In genomic region chr9:128097156-128098016, GRCh38 we compare ENCODE assay signal across 10 cellular contexts. TPM values are rescaled to one million over a fixed set of nuclear protein-coding genes. Genes with fewer than 3 reads are reported as not detected.
DNase-seq lines count a peak whose midpoint lies in the region; ATAC-seq and TF ChIP-seq lines count a peak whose summit lies in the region.
"Had no signal": no experiment of that assay in that cellular context is flagged by ENCODE, and none has a peak within 500 bp of the region (broad histone marks: within the 10 kb centered on the region; RNA-seq: fewer than 3 reads in every experiment).

No MANE protein-coding gene starts in this region.

- no peak overlapping the region for H3K4me3 ChIP-seq in left lung

- H3K9me3 ChIP-seq in left lung: no peaks in the 10 kb centered on the region

- H3K36me3 ChIP-seq in left lung: peaks cover 0 to 22% of the 10 kb centered on the region in 2 donors

- peak overlapping the region; percentile 95 for H3K27ac ChIP-seq in adipose tissue (ENCODE audit: low read depth, low read length)
- H3K27ac ChIP-seq in left lung: peak overlapping the region; percentile 91 to 93

- H3K27me3 ChIP-seq in left lung: no peaks in the 10 kb centered on the region

- peaks cover 3% of the 10 kb centered on the region for H3K27me3 Mint-ChIP-seq in HFFc6 (ENCODE audit: insufficient read depth)
- H3K27me3 Mint-ChIP-seq: stimulated activated naive B cell treated with anti-CD40 and anti-IgM and Interleukin-4, amounts not matched to agents 10 μg/mL and 1 μg/mL and 100 μg/mL, for 72 hours had no signal

- ATAC-seq in left lung: no peak
- peak; percentile 9 for ATAC-seq in stimulated activated effector memory CD8-positive, alpha-beta T cell treated with anti-CD3 and anti-CD28 coated beads, Interleukin-12 subunit alpha, Interleukin-12 subunit beta, amount 100 ng/mL, for 72 hours
- no peak for ATAC-seq in HG03045 (IDR thresholded peaks at IDR 0.05; ENCODE audit: unreplicated experiment)

- DNase-seq in HFFc6 (no peak), left lung (peak in 1 of 2 donors; percentile 70), LoVo (ENCODE audit: low spot score) (no peak), mucosa of gallbladder (ENCODE audit: low spot score) (no peak), HEK293T (ENCODE audit: extremely low spot score) (no peak)
- no peak for DNase-seq in stimulated activated effector memory CD8-positive, alpha-beta T cell treated with anti-CD3 and anti-CD28 coated beads, Interleukin-12 subunit alpha, Interleukin-12 subunit beta, amount 100 ng/mL, for 72 hours (ENCODE audit: low spot score in 2 of 2)
- DNase-seq: stimulated activated naive B cell treated with anti-CD40 and anti-IgM and Interleukin-4, amounts not matched to agents 10 μg/mL and 1 μg/mL and 100 μg/mL, for 72 hours had no signal

- H3K4me1 Mint-ChIP-seq in HFFc6 (ENCODE audit: low read depth): peaks cover 75% of the 10 kb centered on the region
- H3K4me1 Mint-ChIP-seq in stimulated activated effector memory CD8-positive, alpha-beta T cell treated with anti-CD3 and anti-CD28 coated beads, Interleukin-12 subunit alpha, Interleukin-12 subunit beta, amount 100 ng/mL, for 72 hours: peaks cover 60% of the 10 kb centered on the region

- intact Hi-C loops in left lung (cut with DNase I): no loop called here

- H3K36me3 Mint-ChIP-seq in HFFc6 (ENCODE audit: low read depth): peaks cover 20% of the 10 kb centered on the region
- peaks cover 11% of the 10 kb centered on the region for H3K36me3 Mint-ChIP-seq in stimulated activated effector memory CD8-positive, alpha-beta T cell treated with anti-CD3 and anti-CD28 coated beads, Interleukin-12 subunit alpha, Interleukin-12 subunit beta, amount 100 ng/mL, for 72 hours

- TF ChIP-seq CTCF in HFFc6 (IDR thresholded peaks at IDR 0.05): no peak
- no peak for TF ChIP-seq CTCF in left lung (IDR thresholded peaks at IDR 0.05)

- H3K4me3 Mint-ChIP-seq in HFFc6: peak overlapping the region; percentile 98; the same call in 1 of the 2 replicates
- no peak overlapping the region for H3K4me3 Mint-ChIP-seq in stimulated activated effector memory CD8-positive, alpha-beta T cell treated with anti-CD3 and anti-CD28 coated beads, Interleukin-12 subunit alpha, Interleukin-12 subunit beta, amount 100 ng/mL, for 72 hours

- POLR2A ChIA-PET in HEK293T (lab: Yijun Ruan, JAX): interaction anchor here (0.7 to 1.1 kb wide), 3 partner anchors 15 to 29 kb away, joined by 3 to 4 read pairs (median 4); partner anchors contain the start of gene SLC25A25

- H3K4me1 ChIP-seq in left lung: peaks cover 62 to 97% of the 10 kb centered on the region in 2 donors

- 86 to 90% (median 87%) methylated on average over 21 of the region's 21 CpGs for WGBS in adipose tissue, 3 donors

- CTCF ChIA-PET in HEK293T (lab: Yijun Ruan, JAX): interaction anchor here (0.5 to 3.4 kb wide), 3 partner anchors 20 to 28 kb away, joined by 3 to 12 read pairs (median 6); no protein-coding TSS in a partner anchor

- peak overlapping the region; percentile 100 for H3K27ac Mint-ChIP-seq in HFFc6
- peak overlapping the region; percentile 21 for H3K27ac Mint-ChIP-seq in stimulated activated effector memory CD8-positive, alpha-beta T cell treated with anti-CD3 and anti-CD28 coated beads, Interleukin-12 subunit alpha, Interleukin-12 subunit beta, amount 100 ng/mL, for 72 hours

- H3K9me3 Mint-ChIP-seq in HFFc6: no peaks in the 10 kb centered on the region
- H3K9me3 Mint-ChIP-seq in stimulated activated effector memory CD8-positive, alpha-beta T cell treated with anti-CD3 and anti-CD28 coated beads, Interleukin-12 subunit alpha, Interleukin-12 subunit beta, amount 100 ng/mL, for 72 hours: no peaks in the 10 kb centered on the region
- H3K9me3 Mint-ChIP-seq: stimulated activated naive B cell treated with anti-CD40 and anti-IgM and Interleukin-4, amounts not matched to agents 10 μg/mL and 1 μg/mL and 100 μg/mL, for 72 hours had no signal

TF ChIP-seq in HEK293T, 16 proteins besides CTCF, POLR2A, EP300 and RAD21:
- TF ChIP-seq ARNT (IDR thresholded peaks at IDR 0.05) (no peak), HDGF (IDR thresholded peaks at IDR 0.05; ENCODE audit: borderline replicate concordance) (no peak), L3MBTL2 (conservative IDR thresholded peaks at IDR 0.05) (no peak), TARDBP (IDR thresholded peaks at IDR 0.05) (no peak), FOXA1 (IDR thresholded peaks at IDR 0.05) (no peak), CTBP1 (IDR thresholded peaks at IDR 0.05; ENCODE audit: borderline replicate concordance) (no peak), SUZ12 (IDR thresholded peaks at IDR 0.05) (no peak), NFRKB (IDR thresholded peaks at IDR 0.05) (no peak), ZNF384 (IDR thresholded peaks at IDR 0.05) (no peak), FOXM1 (IDR thresholded peaks at IDR 0.05; ENCODE audit: borderline replicate concordance) (no peak), SP1 (IDR thresholded peaks at IDR 0.05) (no peak), FOXK2 (IDR thresholded peaks at IDR 0.05) (no peak), LEF1 (IDR thresholded peaks at IDR 0.05; ENCODE audit: borderline replicate concordance) (no peak), PKNOX1 (IDR thresholded peaks at IDR 0.05) (no peak), ELF4 (IDR thresholded peaks at IDR 0.05) (no peak), BHLHE40 (IDR thresholded peaks at IDR 0.05; ENCODE audit: borderline replicate concordance) (no peak)

RNA-seq across cellular contexts. Expression of gene SLC25A25, which starts 29.4 kb away (rescaled TPM):
- total RNA-seq in HFFc6 (2021; fragmentation: NEBNext Ultra II Directional; extraction: Animal tissue kit (Norgen Biotek cat#: 25700)): 10 to 100 TPM; 16.5 to 20.7 (median 18.4) TPM
- 100 to 1,000 TPM in 1 of 3 donors, 10 to 100 TPM in 2; 40.4 to 129 (median 61.0) TPM for polyA plus RNA-seq in adipose tissue
- total RNA-seq in left lung (10 to 100 TPM; 19.5 to 21.0 TPM), mucosa of gallbladder (77.7 TPM)

RNA-seq across cellular contexts. Expression of gene PTGES2, which starts 30.1 kb away (rescaled TPM):
- total RNA-seq in HFFc6 (2021; fragmentation: NEBNext Ultra II Directional; extraction: Animal tissue kit (Norgen Biotek cat#: 25700)): 10 to 100 TPM; 68.5 to 82.8 (median 70.6) TPM
- 10 to 100 TPM; 36.1 to 63.9 (median 39.9) TPM for polyA plus RNA-seq in adipose tissue
- total RNA-seq in left lung (10 to 100 TPM; 34.8 to 56.9 TPM), mucosa of gallbladder (61.5 TPM)

RNA-seq across cellular contexts. Expression of gene NAIF1, which starts 30.3 kb away (rescaled TPM):
- 10 to 100 TPM in 3 of 6 experiments, 1 to 10 TPM in 3; 8.7 to 11.5 (median 9.8) TPM for total RNA-seq in HFFc6 (2021; fragmentation: NEBNext Ultra II Directional; extraction: Animal tissue kit (Norgen Biotek cat#: 25700))
- polyA plus RNA-seq in adipose tissue: 1 to 10 TPM; 4.8 to 6.6 (median 5.1) TPM
- total RNA-seq in left lung (1 to 10 TPM; 7.7 to 8.0 TPM), mucosa of gallbladder (12.0 TPM)

RNA-seq across cellular contexts. Expression of gene LCN2, which starts 51.9 kb away (rescaled TPM):
- not detected for total RNA-seq in HFFc6 (2021; fragmentation: NEBNext Ultra II Directional; extraction: Animal tissue kit (Norgen Biotek cat#: 25700))
- polyA plus RNA-seq in adipose tissue: 10 to 100 TPM in 1 of 3 donors, 1 to 10 TPM in 2; 5.9 to 15.6 (median 9.5) TPM
- 100 to 1,000 TPM in 1 of 2 donors, 10 to 100 TPM in 1; 37.7 to 155 TPM for total RNA-seq in left lung
- total RNA-seq in mucosa of gallbladder: 85.5 TPM
- total RNA-seq: myocyte had no signal
